1 cellular context compared by ENCODE assay signal in genomic region chr19:42089772-42090171, GRCh38.
TF ChIP-seq lines count a peak whose summit lies in the region.

No MANE protein-coding gene starts in this region.

TF ChIP-seq in GM12878, 131 proteins besides CTCF, POLR2A, EP300 and RAD21:
- TF ChIP-seq PAX8 (IDR thresholded peaks at IDR 0.05) (no peak), RFX5 (IDR thresholded peaks at IDR 0.05; ENCODE audit: low read depth, low read length) (no peak), DPF2 (IDR thresholded peaks at IDR 0.05) (no peak), ZNF622 (IDR thresholded peaks at IDR 0.05) (no peak), CHD2 (IDR thresholded peaks at IDR 0.05; ENCODE audit: borderline replicate concordance, low read depth, low read length) (no peak), NRF1 (conservative IDR thresholded peaks at IDR 0.05; ENCODE audit: low read depth, low read length) (no peak), RUNX3 (IDR thresholded peaks at IDR 0.05; ENCODE audit: low read length) (no peak), PKNOX1 (IDR thresholded peaks at IDR 0.05) (no peak)
- TF ChIP-seq, protein P1, sequence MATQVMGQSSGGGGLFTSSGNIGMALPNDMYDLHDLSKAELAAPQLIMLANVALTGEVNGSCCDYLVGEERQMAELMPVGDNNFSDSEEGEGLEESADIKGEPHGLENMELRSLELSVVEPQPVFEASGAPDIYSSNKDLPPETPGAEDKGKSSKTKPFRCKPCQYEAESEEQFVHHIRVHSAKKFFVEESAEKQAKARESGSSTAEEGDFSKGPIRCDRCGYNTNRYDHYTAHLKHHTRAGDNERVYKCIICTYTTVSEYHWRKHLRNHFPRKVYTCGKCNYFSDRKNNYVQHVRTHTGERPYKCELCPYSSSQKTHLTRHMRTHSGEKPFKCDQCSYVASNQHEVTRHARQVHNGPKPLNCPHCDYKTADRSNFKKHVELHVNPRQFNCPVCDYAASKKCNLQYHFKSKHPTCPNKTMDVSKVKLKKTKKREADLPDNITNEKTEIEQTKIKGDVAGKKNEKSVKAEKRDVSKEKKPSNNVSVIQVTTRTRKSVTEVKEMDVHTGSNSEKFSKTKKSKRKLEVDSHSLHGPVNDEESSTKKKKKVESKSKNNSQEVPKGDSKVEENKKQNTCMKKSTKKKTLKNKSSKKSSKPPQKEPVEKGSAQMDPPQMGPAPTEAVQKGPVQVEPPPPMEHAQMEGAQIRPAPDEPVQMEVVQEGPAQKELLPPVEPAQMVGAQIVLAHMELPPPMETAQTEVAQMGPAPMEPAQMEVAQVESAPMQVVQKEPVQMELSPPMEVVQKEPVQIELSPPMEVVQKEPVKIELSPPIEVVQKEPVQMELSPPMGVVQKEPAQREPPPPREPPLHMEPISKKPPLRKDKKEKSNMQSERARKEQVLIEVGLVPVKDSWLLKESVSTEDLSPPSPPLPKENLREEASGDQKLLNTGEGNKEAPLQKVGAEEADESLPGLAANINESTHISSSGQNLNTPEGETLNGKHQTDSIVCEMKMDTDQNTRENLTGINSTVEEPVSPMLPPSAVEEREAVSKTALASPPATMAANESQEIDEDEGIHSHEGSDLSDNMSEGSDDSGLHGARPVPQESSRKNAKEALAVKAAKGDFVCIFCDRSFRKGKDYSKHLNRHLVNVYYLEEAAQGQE (IDR thresholded peaks at IDR 0.05; ENCODE audit: low read depth, low read length) = no peak
TF ChIP-seq in GM12878: peak in this region for 0.
